Comparison of ENCODE assay signal across 27 cellular contexts in genomic region chr20:50686767-50687266, GRCh38. TPM values are rescaled to one million over a fixed set of nuclear protein-coding genes. Genes with fewer than 3 reads are reported as not detected.
"Had no signal": no experiment of that assay in that cellular context is flagged by ENCODE, and none has a peak within 500 bp of the region (broad histone marks: within the 10 kb centered on the region; RNA-seq: fewer than 3 reads in every experiment).

No MANE protein-coding gene starts in this region.

- ATAC-seq: body of pancreas; effector memory CD8-positive, alpha-beta T cell; lower lobe of right lung had no signal

- H3K27ac Mint-ChIP-seq: activated B cell treated with CpG ODN at 0.5 μM for 24 hours; activated naive CD8-positive, alpha-beta T cell; effector memory CD8-positive, alpha-beta T cell; immature natural killer cell; nephron progenitor cell; progenitor cell of endocrine pancreas; T-helper 1 cell treated with Interleukin-12 subunit alpha and Interleukin-12 subunit beta and Interleukin-4 antibody, amounts not matched to agents 30 μg/mL and 1 μg/mL, for 36 hours had no signal

- H3K4me1 Mint-ChIP-seq: immature natural killer cell had no signal

- H3K9me3 ChIP-seq: body of pancreas, lower lobe of right lung, ovary, testis, transverse colon had no signal

- DNase-seq: activated B cell treated with CpG ODN at 0.5 μM for 24 hours; activated effector memory CD4-positive, alpha-beta T cell treated with Interleukin-2 at 50 U/mL for 16 hours; activated naive CD4-positive, alpha-beta T cell treated with Interleukin-2 at 50 U/mL for 16 hours; activated T-cell treated with anti-CD3 and anti-CD28 coated beads for 4 hours; anterior cingulate cortex; body of pancreas; dorsolateral prefrontal cortex; effector memory CD8-positive, alpha-beta T cell; erythroblast; head of caudate nucleus; hypothalamus; immature natural killer cell; kidney; lower lobe of right lung; mesendoderm; nephron progenitor cell; ovary; stimulated activated CD4-positive, alpha-beta T cell treated with anti-CD3 and anti-CD28 coated beads, Interleukin-2, amount 100 ng/mL, for 48 hours; stimulated activated naive CD4-positive, alpha-beta T cell treated with Interleukin-2 at 50 U/mL for 16 hours; SW 1271; T1000; testis; transverse colon had no signal

- H3K27me3 ChIP-seq: body of pancreas, ovary, testis had no signal

- H3K36me3 Mint-ChIP-seq: activated naive CD8-positive, alpha-beta T cell; immature natural killer cell had no signal

- H3K9me3 Mint-ChIP-seq: activated B cell treated with CpG ODN at 0.5 μM for 24 hours; effector memory CD8-positive, alpha-beta T cell; immature natural killer cell; nephron progenitor cell had no signal

- H3K4me3 ChIP-seq: body of pancreas, coronary artery, dorsolateral prefrontal cortex, lower lobe of right lung, ovary, testis, transverse colon had no signal

- H3K36me3 ChIP-seq: lower lobe of right lung, ovary, transverse colon had no signal

- H3K27ac ChIP-seq: body of pancreas, coronary artery, dorsolateral prefrontal cortex, lower lobe of right lung, ovary, testis had no signal

- H3K4me3 Mint-ChIP-seq: activated B cell treated with CpG ODN at 0.5 μM for 24 hours; activated naive CD8-positive, alpha-beta T cell; effector memory CD8-positive, alpha-beta T cell; immature natural killer cell; nephron progenitor cell; T-helper 1 cell treated with Interleukin-12 subunit alpha and Interleukin-12 subunit beta and Interleukin-4 antibody, amounts not matched to agents 30 μg/mL and 1 μg/mL, for 36 hours had no signal

RNA-seq across cellular contexts. Expression of gene RIPOR3, which starts 4.5 kb away (rescaled TPM):
- total RNA-seq: activated B cell treated with CpG ODN at 0.5 μM for 24 hours had no signal
